In the genomic region with DNA sequence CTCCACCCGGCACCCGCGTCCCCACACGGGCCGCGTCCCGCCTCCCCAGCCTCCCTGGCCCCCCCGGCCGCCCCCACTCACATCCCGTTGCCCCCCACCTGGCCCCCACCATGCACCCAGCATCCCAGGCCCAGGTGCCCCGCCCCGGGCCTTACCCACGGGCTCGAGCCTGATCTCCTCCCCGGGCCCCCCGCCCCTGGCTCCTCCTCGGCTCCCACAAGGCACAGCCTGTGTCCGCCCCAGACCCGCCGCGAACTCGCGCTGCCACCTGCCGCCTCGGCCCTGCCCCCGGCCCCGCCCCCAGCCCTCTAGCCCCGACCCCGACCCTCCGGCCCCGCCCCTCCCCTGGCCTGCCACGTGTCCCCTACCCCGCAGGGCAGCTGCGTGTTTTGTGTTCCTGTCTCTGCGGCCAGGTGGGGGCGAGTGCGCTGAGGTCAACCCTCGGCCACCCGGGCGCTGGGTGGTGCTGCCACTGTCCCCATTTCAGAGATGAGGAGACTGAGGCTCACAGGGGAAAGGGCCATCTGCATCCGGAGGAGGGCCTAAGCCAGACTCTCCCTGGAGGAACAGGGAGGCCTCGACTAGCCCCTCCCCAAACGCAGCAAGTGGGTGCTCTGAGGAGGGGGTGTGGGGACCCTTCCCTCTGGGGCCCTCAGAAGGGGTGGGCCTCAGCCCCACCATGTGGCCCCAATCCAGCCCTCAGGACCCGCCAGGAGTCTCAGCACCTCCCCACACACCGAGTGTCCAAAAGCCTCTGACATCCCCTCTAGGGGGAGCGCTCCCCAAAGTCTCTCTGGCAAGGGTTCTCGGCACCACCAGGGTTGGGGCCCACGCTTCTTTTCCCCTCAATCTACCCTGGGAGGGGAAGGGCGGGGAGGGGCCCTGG, we compare ENCODE assay signal across 1 cellular context.
TF ChIP-seq lines count a peak whose summit lies in the region.

No MANE protein-coding gene starts in this region.

TF ChIP-seq in HepG2, 621 proteins besides CTCF, POLR2A, EP300 and RAD21 (continued from another document):
- TF ChIP-seq, protein P1, sequence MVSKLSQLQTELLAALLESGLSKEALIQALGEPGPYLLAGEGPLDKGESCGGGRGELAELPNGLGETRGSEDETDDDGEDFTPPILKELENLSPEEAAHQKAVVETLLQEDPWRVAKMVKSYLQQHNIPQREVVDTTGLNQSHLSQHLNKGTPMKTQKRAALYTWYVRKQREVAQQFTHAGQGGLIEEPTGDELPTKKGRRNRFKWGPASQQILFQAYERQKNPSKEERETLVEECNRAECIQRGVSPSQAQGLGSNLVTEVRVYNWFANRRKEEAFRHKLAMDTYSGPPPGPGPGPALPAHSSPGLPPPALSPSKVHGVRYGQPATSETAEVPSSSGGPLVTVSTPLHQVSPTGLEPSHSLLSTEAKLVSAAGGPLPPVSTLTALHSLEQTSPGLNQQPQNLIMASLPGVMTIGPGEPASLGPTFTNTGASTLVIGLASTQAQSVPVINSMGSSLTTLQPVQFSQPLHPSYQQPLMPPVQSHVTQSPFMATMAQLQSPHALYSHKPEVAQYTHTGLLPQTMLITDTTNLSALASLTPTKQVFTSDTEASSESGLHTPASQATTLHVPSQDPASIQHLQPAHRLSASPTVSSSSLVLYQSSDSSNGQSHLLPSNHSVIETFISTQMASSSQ (IDR thresholded peaks at IDR 0.05; ENCODE audit: low read depth), result no peak
- TF ChIP-seq, protein P1 (CRISPR knock-in tag; IDR thresholded peaks at IDR 0.05; ENCODE audit: borderline replicate concordance), result no peak
- no peak; the same call in 1 of the 2 replicates for TF ChIP-seq WIZ (CRISPR knock-in tag; IDR thresholded peaks at IDR 0.05)
- TF ChIP-seq, protein P2, sequence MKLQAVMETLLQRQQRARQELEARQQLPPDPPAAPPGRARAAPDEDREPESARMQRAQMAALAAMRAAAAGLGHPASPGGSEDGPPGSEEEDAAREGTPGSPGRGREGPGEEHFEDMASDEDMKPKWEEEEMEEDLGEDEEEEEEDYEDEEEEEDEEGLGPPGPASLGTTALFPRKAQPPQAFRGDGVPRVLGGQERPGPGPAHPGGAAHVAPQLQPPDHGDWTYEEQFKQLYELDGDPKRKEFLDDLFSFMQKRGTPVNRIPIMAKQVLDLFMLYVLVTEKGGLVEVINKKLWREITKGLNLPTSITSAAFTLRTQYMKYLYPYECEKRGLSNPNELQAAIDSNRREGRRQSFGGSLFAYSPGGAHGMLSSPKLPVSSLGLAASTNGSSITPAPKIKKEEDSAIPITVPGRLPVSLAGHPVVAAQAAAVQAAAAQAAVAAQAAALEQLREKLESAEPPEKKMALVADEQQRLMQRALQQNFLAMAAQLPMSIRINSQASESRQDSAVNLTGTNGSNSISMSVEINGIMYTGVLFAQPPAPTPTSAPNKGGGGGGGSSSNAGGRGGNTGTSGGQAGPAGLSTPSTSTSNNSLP (IDR thresholded peaks at IDR 0.05; ENCODE audit: low read depth, low read length), result no peak
- TF ChIP-seq KLF12 (CRISPR knock-in tag; IDR thresholded peaks at IDR 0.05; ENCODE audit: borderline replicate concordance), result no peak
- TF ChIP-seq, protein P3, sequence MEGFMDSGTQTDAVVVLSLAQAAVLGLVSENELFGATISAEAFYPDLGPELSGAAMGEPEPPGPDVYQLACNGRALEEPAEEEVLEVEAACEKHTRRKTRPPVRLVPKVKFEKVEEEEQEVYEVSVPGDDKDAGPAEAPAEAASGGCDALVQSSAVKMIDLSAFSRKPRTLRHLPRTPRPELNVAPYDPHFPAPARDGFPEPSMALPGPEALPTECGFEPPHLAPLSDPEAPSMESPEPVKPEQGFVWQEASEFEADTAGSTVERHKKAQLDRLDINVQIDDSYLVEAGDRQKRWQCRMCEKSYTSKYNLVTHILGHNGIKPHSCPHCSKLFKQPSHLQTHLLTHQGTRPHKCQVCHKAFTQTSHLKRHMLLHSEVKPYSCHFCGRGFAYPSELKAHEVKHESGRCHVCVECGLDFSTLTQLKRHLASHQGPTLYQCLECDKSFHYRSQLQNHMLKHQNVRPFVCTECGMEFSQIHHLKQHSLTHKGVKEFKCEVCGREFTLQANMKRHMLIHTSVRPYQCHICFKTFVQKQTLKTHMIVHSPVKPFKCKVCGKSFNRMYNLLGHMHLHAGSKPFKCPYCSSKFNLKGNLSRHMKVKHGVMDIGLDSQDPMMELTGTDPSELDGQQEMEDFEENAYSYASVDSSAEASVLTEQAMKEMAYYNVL (CRISPR knock-in tag; IDR thresholded peaks at IDR 0.05; ENCODE audit: borderline replicate concordance), result no peak
- no peak for TF ChIP-seq ZNF382 (CRISPR knock-in tag; IDR thresholded peaks at IDR 0.05; ENCODE audit: borderline replicate concordance)
- no peak for TF ChIP-seq REPIN1 (CRISPR knock-in tag; IDR thresholded peaks at IDR 0.05; ENCODE audit: borderline replicate concordance, low read depth)
- TF ChIP-seq ZNF569 (CRISPR knock-in tag; IDR thresholded peaks at IDR 0.05; ENCODE audit: borderline replicate concordance), result no peak
- TF ChIP-seq, protein P4, sequence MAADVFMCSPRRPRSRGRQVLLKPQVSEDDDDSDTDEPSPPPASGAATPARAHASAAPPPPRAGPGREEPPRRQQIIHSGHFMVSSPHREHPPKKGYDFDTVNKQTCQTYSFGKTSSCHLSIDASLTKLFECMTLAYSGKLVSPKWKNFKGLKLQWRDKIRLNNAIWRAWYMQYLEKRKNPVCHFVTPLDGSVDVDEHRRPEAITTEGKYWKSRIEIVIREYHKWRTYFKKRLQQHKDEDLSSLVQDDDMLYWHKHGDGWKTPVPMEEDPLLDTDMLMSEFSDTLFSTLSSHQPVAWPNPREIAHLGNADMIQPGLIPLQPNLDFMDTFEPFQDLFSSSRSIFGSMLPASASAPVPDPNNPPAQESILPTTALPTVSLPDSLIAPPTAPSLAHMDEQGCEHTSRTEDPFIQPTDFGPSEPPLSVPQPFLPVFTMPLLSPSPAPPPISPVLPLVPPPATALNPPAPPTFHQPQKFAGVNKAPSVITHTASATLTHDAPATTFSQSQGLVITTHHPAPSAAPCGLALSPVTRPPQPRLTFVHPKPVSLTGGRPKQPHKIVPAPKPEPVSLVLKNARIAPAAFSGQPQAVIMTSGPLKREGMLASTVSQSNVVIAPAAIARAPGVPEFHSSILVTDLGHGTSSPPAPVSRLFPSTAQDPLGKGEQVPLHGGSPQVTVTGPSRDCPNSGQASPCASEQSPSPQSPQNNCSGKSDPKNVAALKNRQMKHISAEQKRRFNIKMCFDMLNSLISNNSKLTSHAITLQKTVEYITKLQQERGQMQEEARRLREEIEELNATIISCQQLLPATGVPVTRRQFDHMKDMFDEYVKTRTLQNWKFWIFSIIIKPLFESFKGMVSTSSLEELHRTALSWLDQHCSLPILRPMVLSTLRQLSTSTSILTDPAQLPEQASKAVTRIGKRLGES (CRISPR knock-in tag; IDR thresholded peaks at IDR 0.05; ENCODE audit: borderline replicate concordance), result no peak
- TF ChIP-seq, protein P5, sequence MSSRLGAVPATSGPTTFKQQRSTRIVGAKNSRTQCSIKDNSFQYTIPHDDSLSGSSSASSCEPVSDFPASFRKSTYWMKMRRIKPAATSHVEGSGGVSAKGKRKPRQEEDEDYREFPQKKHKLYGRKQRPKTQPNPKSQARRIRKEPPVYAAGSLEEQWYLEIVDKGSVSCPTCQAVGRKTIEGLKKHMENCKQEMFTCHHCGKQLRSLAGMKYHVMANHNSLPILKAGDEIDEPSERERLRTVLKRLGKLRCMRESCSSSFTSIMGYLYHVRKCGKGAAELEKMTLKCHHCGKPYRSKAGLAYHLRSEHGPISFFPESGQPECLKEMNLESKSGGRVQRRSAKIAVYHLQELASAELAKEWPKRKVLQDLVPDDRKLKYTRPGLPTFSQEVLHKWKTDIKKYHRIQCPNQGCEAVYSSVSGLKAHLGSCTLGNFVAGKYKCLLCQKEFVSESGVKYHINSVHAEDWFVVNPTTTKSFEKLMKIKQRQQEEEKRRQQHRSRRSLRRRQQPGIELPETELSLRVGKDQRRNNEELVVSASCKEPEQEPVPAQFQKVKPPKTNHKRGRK (CRISPR knock-in tag; IDR thresholded peaks at IDR 0.05), result no peak
- TF ChIP-seq, protein P6, sequence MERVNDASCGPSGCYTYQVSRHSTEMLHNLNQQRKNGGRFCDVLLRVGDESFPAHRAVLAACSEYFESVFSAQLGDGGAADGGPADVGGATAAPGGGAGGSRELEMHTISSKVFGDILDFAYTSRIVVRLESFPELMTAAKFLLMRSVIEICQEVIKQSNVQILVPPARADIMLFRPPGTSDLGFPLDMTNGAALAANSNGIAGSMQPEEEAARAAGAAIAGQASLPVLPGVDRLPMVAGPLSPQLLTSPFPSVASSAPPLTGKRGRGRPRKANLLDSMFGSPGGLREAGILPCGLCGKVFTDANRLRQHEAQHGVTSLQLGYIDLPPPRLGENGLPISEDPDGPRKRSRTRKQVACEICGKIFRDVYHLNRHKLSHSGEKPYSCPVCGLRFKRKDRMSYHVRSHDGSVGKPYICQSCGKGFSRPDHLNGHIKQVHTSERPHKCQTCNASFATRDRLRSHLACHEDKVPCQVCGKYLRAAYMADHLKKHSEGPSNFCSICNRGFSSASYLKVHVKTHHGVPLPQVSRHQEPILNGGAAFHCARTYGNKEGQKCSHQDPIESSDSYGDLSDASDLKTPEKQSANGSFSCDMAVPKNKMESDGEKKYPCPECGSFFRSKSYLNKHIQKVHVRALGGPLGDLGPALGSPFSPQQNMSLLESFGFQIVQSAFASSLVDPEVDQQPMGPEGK (CRISPR knock-in tag; IDR thresholded peaks at IDR 0.05), result peak; percentile 46; the same call in 1 of the 2 replicates
- TF ChIP-seq, protein P7, sequence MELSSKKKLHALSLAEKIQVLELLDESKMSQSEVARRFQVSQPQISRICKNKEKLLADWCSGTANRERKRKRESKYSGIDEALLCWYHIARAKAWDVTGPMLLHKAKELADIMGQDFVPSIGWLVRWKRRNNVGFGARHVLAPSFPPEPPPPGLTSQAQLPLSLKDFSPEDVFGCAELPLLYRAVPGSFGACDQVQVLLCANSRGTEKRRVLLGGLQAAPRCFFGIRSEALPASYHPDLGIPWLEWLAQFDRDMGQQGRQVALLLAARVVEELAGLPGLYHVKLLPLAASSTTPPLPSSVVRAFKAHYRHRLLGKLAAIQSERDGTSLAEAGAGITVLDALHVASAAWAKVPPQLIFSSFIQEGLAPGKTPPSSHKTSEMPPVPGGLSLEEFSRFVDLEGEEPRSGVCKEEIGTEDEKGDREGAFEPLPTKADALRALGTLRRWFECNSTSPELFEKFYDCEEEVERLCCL (CRISPR knock-in tag; IDR thresholded peaks at IDR 0.05; ENCODE audit: borderline replicate concordance), result no peak
- no peak for TF ChIP-seq KLF11 (CRISPR knock-in tag; IDR thresholded peaks at IDR 0.05)
- TF ChIP-seq ZNF530 (CRISPR knock-in tag; IDR thresholded peaks at IDR 0.05; ENCODE audit: low read depth), result no peak
- no peak for TF ChIP-seq TOE1 (CRISPR knock-in tag; IDR thresholded peaks at IDR 0.05)
- TF ChIP-seq RBM22 (optimal IDR thresholded peaks at IDR 0.05; ENCODE audit: low read length), result no peak
- TF ChIP-seq, protein P8, sequence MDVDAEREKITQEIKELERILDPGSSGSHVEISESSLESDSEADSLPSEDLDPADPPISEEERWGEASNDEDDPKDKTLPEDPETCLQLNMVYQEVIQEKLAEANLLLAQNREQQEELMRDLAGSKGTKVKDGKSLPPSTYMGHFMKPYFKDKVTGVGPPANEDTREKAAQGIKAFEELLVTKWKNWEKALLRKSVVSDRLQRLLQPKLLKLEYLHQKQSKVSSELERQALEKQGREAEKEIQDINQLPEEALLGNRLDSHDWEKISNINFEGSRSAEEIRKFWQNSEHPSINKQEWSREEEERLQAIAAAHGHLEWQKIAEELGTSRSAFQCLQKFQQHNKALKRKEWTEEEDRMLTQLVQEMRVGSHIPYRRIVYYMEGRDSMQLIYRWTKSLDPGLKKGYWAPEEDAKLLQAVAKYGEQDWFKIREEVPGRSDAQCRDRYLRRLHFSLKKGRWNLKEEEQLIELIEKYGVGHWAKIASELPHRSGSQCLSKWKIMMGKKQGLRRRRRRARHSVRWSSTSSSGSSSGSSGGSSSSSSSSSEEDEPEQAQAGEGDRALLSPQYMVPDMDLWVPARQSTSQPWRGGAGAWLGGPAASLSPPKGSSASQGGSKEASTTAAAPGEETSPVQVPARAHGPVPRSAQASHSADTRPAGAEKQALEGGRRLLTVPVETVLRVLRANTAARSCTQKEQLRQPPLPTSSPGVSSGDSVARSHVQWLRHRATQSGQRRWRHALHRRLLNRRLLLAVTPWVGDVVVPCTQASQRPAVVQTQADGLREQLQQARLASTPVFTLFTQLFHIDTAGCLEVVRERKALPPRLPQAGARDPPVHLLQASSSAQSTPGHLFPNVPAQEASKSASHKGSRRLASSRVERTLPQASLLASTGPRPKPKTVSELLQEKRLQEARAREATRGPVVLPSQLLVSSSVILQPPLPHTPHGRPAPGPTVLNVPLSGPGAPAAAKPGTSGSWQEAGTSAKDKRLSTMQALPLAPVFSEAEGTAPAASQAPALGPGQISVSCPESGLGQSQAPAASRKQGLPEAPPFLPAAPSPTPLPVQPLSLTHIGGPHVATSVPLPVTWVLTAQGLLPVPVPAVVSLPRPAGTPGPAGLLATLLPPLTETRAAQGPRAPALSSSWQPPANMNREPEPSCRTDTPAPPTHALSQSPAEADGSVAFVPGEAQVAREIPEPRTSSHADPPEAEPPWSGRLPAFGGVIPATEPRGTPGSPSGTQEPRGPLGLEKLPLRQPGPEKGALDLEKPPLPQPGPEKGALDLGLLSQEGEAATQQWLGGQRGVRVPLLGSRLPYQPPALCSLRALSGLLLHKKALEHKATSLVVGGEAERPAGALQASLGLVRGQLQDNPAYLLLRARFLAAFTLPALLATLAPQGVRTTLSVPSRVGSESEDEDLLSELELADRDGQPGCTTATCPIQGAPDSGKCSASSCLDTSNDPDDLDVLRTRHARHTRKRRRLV (CRISPR knock-in tag; IDR thresholded peaks at IDR 0.05), result no peak
- TF ChIP-seq NCOA2 (CRISPR knock-in tag; IDR thresholded peaks at IDR 0.05), result no peak
- no peak for TF ChIP-seq TSC22D2 (CRISPR knock-in tag; IDR thresholded peaks at IDR 0.05; ENCODE audit: borderline replicate concordance)
- no peak for TF ChIP-seq GPN1 (CRISPR knock-in tag; IDR thresholded peaks at IDR 0.05; ENCODE audit: borderline replicate concordance)
- TF ChIP-seq ELF1 (CRISPR knock-in tag; IDR thresholded peaks at IDR 0.05), result no peak; the same call in 1 of the 2 replicates
- no peak for TF ChIP-seq ZNF788 (CRISPR knock-in tag; IDR thresholded peaks at IDR 0.05; ENCODE audit: borderline replicate concordance)
- peak; percentile 85 for TF ChIP-seq HDAC2 (CRISPR knock-in tag; IDR thresholded peaks at IDR 0.05)
- TF ChIP-seq TBL1XR1 (IDR thresholded peaks at IDR 0.05; ENCODE audit: borderline replicate concordance, low read length, partially characterized antibody), result no peak
